17 cellular contexts compared by ENCODE assay signal in genomic region chr7:114109299-114109698, GRCh38.
"Had no signal": no experiment of that assay in that cellular context is flagged by ENCODE, and none has a peak within 500 bp of the region (broad histone marks: within the 10 kb centered on the region; RNA-seq: fewer than 3 reads in every experiment).

No MANE protein-coding gene starts in this region.

- H3K4me1 Mint-ChIP-seq: activated T-helper 17 cell treated with anti-CD3 and anti-CD28 coated beads, Interleukin-2, amount 50 U/mL, for 72 hours; naive B cell; neural progenitor cell; stimulated activated memory B cell treated with anti-CD40 and anti-IgM and Interleukin-4, amounts not matched to agents 10 μg/mL and 1 μg/mL and 100 μg/mL, for 72 hours had no signal

- H3K27me3 ChIP-seq: cardiac muscle cell, gastroesophageal sphincter, neural progenitor cell, sigmoid colon had no signal

- H3K27ac Mint-ChIP-seq: activated T-helper 17 cell treated with anti-CD3 and anti-CD28 coated beads, Interleukin-2, amount 50 U/mL, for 72 hours; naive B cell; neural progenitor cell; stimulated activated memory B cell treated with anti-CD40 and anti-IgM and Interleukin-4, amounts not matched to agents 10 μg/mL and 1 μg/mL and 100 μg/mL, for 72 hours had no signal

- DNase-seq: activated CD4-positive, alpha-beta T cell treated with anti-CD3 and anti-CD28 coated beads, Interleukin-2, amount 50 U/mL, for 48 hours; activated CD4-positive, CD25-positive, alpha-beta regulatory T cell treated with anti-CD3 and anti-CD28 coated beads, Interleukin-2, amount 50 U/mL, for 72 hours; activated naive CD4-positive, alpha-beta T cell treated with Interleukin-2 at 50 U/mL for 16 hours; aorta; heart right ventricle; naive B cell; sigmoid colon; stimulated activated CD4-positive, alpha-beta T cell treated with anti-CD3 and anti-CD28 coated beads, Interleukin-12 subunit alpha, Interleukin-12 subunit beta, amount 100 ng/mL, for 4 hours; stimulated activated CD4-positive, alpha-beta T cell treated with anti-CD3 and anti-CD28 coated beads, Interleukin-2, amount 100 ng/mL, for 24 hours; T-helper 1 cell; T1000 had no signal

- H3K4me3 ChIP-seq: cardiac muscle cell, gastroesophageal sphincter, heart right ventricle, lung, neural progenitor cell, sigmoid colon had no signal

- H3K4me1 ChIP-seq: neural progenitor cell had no signal

- H3K9me3 ChIP-seq: gastroesophageal sphincter, heart right ventricle, sigmoid colon had no signal

- H3K4me3 Mint-ChIP-seq: activated T-helper 17 cell treated with anti-CD3 and anti-CD28 coated beads, Interleukin-2, amount 50 U/mL, for 72 hours; naive B cell; neural progenitor cell; stimulated activated memory B cell treated with anti-CD40 and anti-IgM and Interleukin-4, amounts not matched to agents 10 μg/mL and 1 μg/mL and 100 μg/mL, for 72 hours had no signal

- H3K27ac ChIP-seq: cardiac muscle cell, gastroesophageal sphincter, heart right ventricle, neural progenitor cell, sigmoid colon had no signal

- H3K27me3 Mint-ChIP-seq: stimulated activated memory B cell treated with anti-CD40 and anti-IgM and Interleukin-4, amounts not matched to agents 10 μg/mL and 1 μg/mL and 100 μg/mL, for 72 hours had no signal

- H3K36me3 Mint-ChIP-seq: naive B cell; neural progenitor cell; stimulated activated memory B cell treated with anti-CD40 and anti-IgM and Interleukin-4, amounts not matched to agents 10 μg/mL and 1 μg/mL and 100 μg/mL, for 72 hours had no signal

- ATAC-seq: activated T-helper 17 cell treated with anti-CD3 and anti-CD28 coated beads, Interleukin-2, amount 50 U/mL, for 72 hours; gastroesophageal sphincter; heart right ventricle; stimulated activated memory B cell treated with anti-CD40 and anti-IgM and Interleukin-4, amounts not matched to agents 10 μg/mL and 1 μg/mL and 100 μg/mL, for 72 hours had no signal

- H3K36me3 ChIP-seq: cardiac muscle cell, gastroesophageal sphincter, heart right ventricle, neural progenitor cell, sigmoid colon had no signal

- H3K9me3 Mint-ChIP-seq: activated T-helper 17 cell treated with anti-CD3 and anti-CD28 coated beads, Interleukin-2, amount 50 U/mL, for 72 hours; naive B cell; neural progenitor cell; stimulated activated memory B cell treated with anti-CD40 and anti-IgM and Interleukin-4, amounts not matched to agents 10 μg/mL and 1 μg/mL and 100 μg/mL, for 72 hours had no signal
